8 cellular contexts compared by ENCODE assay signal in genomic region chr7:130721486-130722277, GRCh38. TPM values are rescaled to one million over a fixed set of nuclear protein-coding genes. Genes with fewer than 3 reads are reported as not detected.
A peak's percentile ranks its signal among the peaks of the same experiment; 100 is the strongest.
DNase-seq lines count a peak whose midpoint lies in the region; ATAC-seq and TF ChIP-seq lines count a peak whose summit lies in the region.

No MANE protein-coding gene starts in this region.

- intact Hi-C loops in mammary epithelial cell (cut with micrococcal nuclease) (no loop called here), OCI-LY7 (cut with micrococcal nuclease; ENCODE audit: unreplicated experiment) (no loop called here)

- ATAC-seq in HG03045 (IDR thresholded peaks at IDR 0.05; ENCODE audit: unreplicated experiment): no peak

- H3K27ac ChIP-seq in OCI-LY1 (ENCODE audit: low read depth, low read length, poor library complexity, severe bottlenecking) (no peak overlapping the region), mammary epithelial cell (ENCODE audit: insufficient read depth, low read depth, low read length) (no peak overlapping the region), substantia nigra (ENCODE audit: low read depth, low read length, poor library complexity, severe bottlenecking) (no peak overlapping the region), OCI-LY7 (ENCODE audit: low read depth, low read length, poor library complexity, severe bottlenecking) (no peak overlapping the region)

- H2AFZ ChIP-seq in OCI-LY1 (ENCODE audit: low read length) (no peak overlapping the region), mammary epithelial cell (ENCODE audit: low read depth, low read length) (no peak overlapping the region), OCI-LY7 (ENCODE audit: low read length) (no peak overlapping the region)

- no peaks in the 10 kb centered on the region for H3F3A ChIP-seq in OCI-LY1 (ENCODE audit: insufficient read depth, low read length)

- no peaks in the 10 kb centered on the region for H3K36me3 ChIP-seq in OCI-LY1 (ENCODE audit: insufficient read depth, low read length)
- H3K36me3 ChIP-seq in mammary epithelial cell (ENCODE audit: insufficient read depth, low read length): no peaks in the 10 kb centered on the region
- no peaks in the 10 kb centered on the region for H3K36me3 ChIP-seq in OCI-LY7 (ENCODE audit: insufficient read depth, low read length)

- H3K79me2 ChIP-seq in OCI-LY1 (ENCODE audit: insufficient read depth, low read length): no peaks in the 10 kb centered on the region
- no peaks in the 10 kb centered on the region for H3K79me2 ChIP-seq in mammary epithelial cell (ENCODE audit: insufficient read depth, low read length)
- no peaks in the 10 kb centered on the region for H3K79me2 ChIP-seq in OCI-LY7 (ENCODE audit: insufficient read depth, low read depth, low read length)

- POLR2A ChIA-PET in OCI-LY7 (lab: Charles Lee): no interaction called here

- BruUV-seq in mammary epithelial cell (replicated peaks; lab: Mats Ljungman, UMichigan) (no TSS peak), OCI-LY7 (replicated peaks; lab: Mats Ljungman, UMichigan) (no TSS peak)

- H4K20me1 ChIP-seq in OCI-LY1 (ENCODE audit: insufficient read depth, low read length): no peaks in the 10 kb centered on the region
- no peaks in the 10 kb centered on the region for H4K20me1 ChIP-seq in mammary epithelial cell (ENCODE audit: insufficient read depth, low read length)
- no peaks in the 10 kb centered on the region for H4K20me1 ChIP-seq in OCI-LY7 (ENCODE audit: insufficient read depth, low read length)

- TF ChIP-seq CTCF in GM13976 (IDR thresholded peaks at IDR 0.05; ENCODE audit: borderline replicate concordance, control extremely low read depth, extremely low read depth, insufficient read depth, missing control alignments) (no peak), OCI-LY1 (IDR thresholded peaks at IDR 0.05; ENCODE audit: low read length) (peak; percentile 34; the same call in 1 of the 2 replicates), mammary epithelial cell (conservative IDR thresholded peaks at IDR 0.05 in 1 of 2, IDR thresholded peaks at IDR 0.05 in 1 of 2; ENCODE audit: extremely low read depth in 1 of 2, insufficient read depth in 1 of 2, low read depth in 1 of 2, low read length in 2 of 2) (peak; percentile 26 to 61), OCI-LY7 (conservative IDR thresholded peaks at IDR 0.05; ENCODE audit: low read length) (no peak)

- H3K4me3 ChIP-seq in OCI-LY1 (ENCODE audit: low read depth, low read length, poor library complexity, severe bottlenecking) (no peak overlapping the region), mammary epithelial cell (replicated peaks in 1 of 3; ENCODE audit: insufficient read depth in 1 of 3, low read depth in 2 of 3, low read length in 3 of 3) (no peak overlapping the region), OCI-LY7 (ENCODE audit: low read depth, low read length, poor library complexity, severe bottlenecking) (no peak overlapping the region)

- H3K9me2 ChIP-seq in OCI-LY1 (ENCODE audit: low read depth, low read length) (no peaks in the 10 kb centered on the region), OCI-LY7 (ENCODE audit: insufficient read depth, low read length) (no peaks in the 10 kb centered on the region)

- dilution Hi-C loops in mammary epithelial cell (cut with HindIII; ENCODE audit: low sequenced_read_pairs): no loop called here

- H3K4me2 ChIP-seq in OCI-LY1 (ENCODE audit: low read length) (no peak overlapping the region), mammary epithelial cell (ENCODE audit: insufficient read depth, low read depth, low read length) (no peak overlapping the region), OCI-LY7 (ENCODE audit: low read length) (no peak overlapping the region)

- 13% methylated on average over 5 of the region's 5 CpGs for WGBS in mammary epithelial cell (ENCODE audit: low coverage, missing lambda C conversion rate)

- in situ Hi-C loops in GM13976 (cut with MboI; ENCODE audit: low sequenced_read_pairs, unreplicated experiment): no loop called here
- in situ Hi-C loops in mammary epithelial cell (cut with MboI; ENCODE audit: low sequenced_read_pairs in 2 of 2): no loop called here

- DNase-seq in AG20443 (ENCODE audit: low spot score) (peak; percentile 80), GM13976 (ENCODE audit: low spot score) (peak; percentile 25), mammary epithelial cell (peak; percentile 32), kidney glomerular epithelial cell (lab: John Stamatoyannopoulos, UW) (peak; percentile 76), substantia nigra (lab: John Stamatoyannopoulos, UW) (peak in 45 of 49 donors; percentile 2 to 82 (median 55)), OCI-LY7 (ENCODE audit: low spot score) (no peak)

- no peak overlapping the region for H3K9ac ChIP-seq in OCI-LY1 (ENCODE audit: low read length)
- no peak overlapping the region for H3K9ac ChIP-seq in mammary epithelial cell (ENCODE audit: insufficient read depth, low read length)

- H3K4me1 ChIP-seq in OCI-LY1 (ENCODE audit: insufficient read depth, low read length, severe bottlenecking) (no peaks in the 10 kb centered on the region), mammary epithelial cell (ENCODE audit: insufficient read depth, low read length) (no peaks in the 10 kb centered on the region), OCI-LY7 (ENCODE audit: insufficient read depth, low read length, poor library complexity, severe bottlenecking) (no peaks in the 10 kb centered on the region)

- H3K27me3 ChIP-seq in OCI-LY1 (ENCODE audit: insufficient read depth, low read length) (0 out of 2 replicates have a peak, but pooled peaks cover 12% of the 10 kb centered on the region), mammary epithelial cell (ENCODE audit: insufficient read depth, low read length) (peaks cover 2% of the 10 kb centered on the region)

- CTCF ChIA-PET in mammary epithelial cell (lab: Charles Lee; ENCODE audit: low non-redundant PET) (interaction anchor here (0.5 kb wide), 1 partner anchor 658 kb away, joined by 14 read pairs; no protein-coding TSS in a partner anchor), OCI-LY7 (lab: Charles Lee; ENCODE audit: unreplicated experiment) (no interaction called here)

- H3K9me3 ChIP-seq in OCI-LY1 (ENCODE audit: low read length): no peaks in the 10 kb centered on the region
- no peaks in the 10 kb centered on the region for H3K9me3 ChIP-seq in mammary epithelial cell (replicated peaks; ENCODE audit: insufficient read depth, low read length)
- no peaks in the 10 kb centered on the region for H3K9me3 ChIP-seq in OCI-LY7 (ENCODE audit: low read length)

RNA-seq across cellular contexts. Expression of gene KLF14, which starts 12.3 kb away (rescaled TPM):
- total RNA-seq in mammary epithelial cell (not detected), OCI-LY7 (2022) (not detected in 2 replicates)
- not detected for polyA plus RNA-seq in mammary epithelial cell
- not detected for polyA minus RNA-seq in mammary epithelial cell
- not detected in 2 replicates for total RNA-seq in OCI-LY7 (2014; rRNA removed; shearing (Covaris generic))

RNA-seq across cellular contexts. Expression of gene TSGA13, which starts 35.3 kb away (rescaled TPM):
- not detected for total RNA-seq in mammary epithelial cell
- not detected for polyA plus RNA-seq in mammary epithelial cell
- polyA minus RNA-seq in mammary epithelial cell: not detected
- not detected in 2 replicates for total RNA-seq in OCI-LY7 (2014; rRNA removed; shearing (Covaris generic))
- not detected in 2 replicates for total RNA-seq in OCI-LY7 (2022)

RNA-seq across cellular contexts. Expression of gene COPG2, which starts 53.1 kb away (rescaled TPM):
- total RNA-seq in mammary epithelial cell (10 to 100 TPM; 29.7 to 50.2 TPM), OCI-LY7 (2022) (32.2 and 39.5 TPM in 2 replicates)
- 27.3 TPM for polyA plus RNA-seq in mammary epithelial cell
- polyA minus RNA-seq in mammary epithelial cell: 37.9 TPM
- 24.1 and 29.9 TPM in 2 replicates for total RNA-seq in OCI-LY7 (2014; rRNA removed; shearing (Covaris generic))

Comparison
In these comparisons a context has a peak if more than half of its experiments do, and no peak if none do; other contexts are left out.
1. CTCF ChIP-seq: peak in OCI-LY1 (single experiment) and mammary epithelial cell (2 of 2); none in GM13976 (single experiment) and OCI-LY7 (single experiment).